ENCODE assay signal across 21 cellular contexts in genomic region chr15:48408337-48408736, GRCh38.
DNase-seq lines count a peak whose midpoint lies in the region; ATAC-seq, FAIRE-seq and TF ChIP-seq lines count a peak whose summit lies in the region.
"Had no signal": no experiment of that assay in that cellular context is flagged by ENCODE, and none has a peak within 500 bp of the region (broad histone marks: within the 10 kb centered on the region; RNA-seq: fewer than 3 reads in every experiment).

No MANE protein-coding gene starts in this region.

- peak; percentile 82 for DNase-seq in AG10803 (ENCODE audit: low read depth)
- peak; percentile 80 for DNase-seq in fibroblast of gingiva (ENCODE audit: low read depth)
- no peak for DNase-seq in gastrocnemius medialis
- DNase-seq in body of pancreas, result no peak
- no peak for DNase-seq in small intestine
- DNase-seq in HCEC 1CT, result no peak
- no peak for DNase-seq in stimulated activated CD4-positive, alpha-beta T cell treated with anti-CD3 and anti-CD28 coated beads, Interleukin-12 subunit alpha, Interleukin-12 subunit beta, amount 100 ng/mL, for 4 hours
- DNase-seq: BE2C, DMS 273 treated with DMSO at 0.1 percent for 48 hours, DMS79 treated with DMSO at 0.1 percent for 48 hours, Karpas-422, NCI-H1694 treated with DMSO at 0.1 percent for 48 hours, NCI-H2081 treated with DMSO at 0.1 percent for 48 hours, NCI-H2171 treated with DMSO at 0.1 percent for 48 hours, NCI-H524 treated with DMSO at 0.1 percent for 48 hours, NCI-H82, OCI-M1 had no signal

- ATAC-seq in gastrocnemius medialis (peak; percentile 55 to 57), body of pancreas (no peak)
- ATAC-seq: Right ventricle myocardium inferior had no signal

- H3K27ac ChIP-seq in KMS-11 (0 out of 2 replicates have a peak overlapping the region, but pooled peaks have one; percentile 7), gastrocnemius medialis (peak overlapping the region in 3 of 4 donors; percentile 6 to 18 (median 12)), body of pancreas (no peak overlapping the region), small intestine (ENCODE audit: low read depth in 1 of 2, low read length in 1 of 2) (no peak overlapping the region)

- no peak overlapping the region for H3K4me3 ChIP-seq in AG10803 (ENCODE audit: low read length)
- H3K4me3 ChIP-seq in KMS-11 (IDR thresholded peaks at IDR 0.05; ENCODE audit: insufficient read depth, low read depth, low read length), result no peak overlapping the region
- no peak overlapping the region for H3K4me3 ChIP-seq in gastrocnemius medialis
- H3K4me3 ChIP-seq in body of pancreas, result no peak overlapping the region
- H3K4me3 ChIP-seq in small intestine (ENCODE audit: low read depth in 1 of 2, low read length in 2 of 2), result no peak overlapping the region

- H3K27me3 ChIP-seq in KMS-11 (ENCODE audit: insufficient read depth, low read depth) (no peaks in the 10 kb centered on the region), gastrocnemius medialis (no peaks in the 10 kb centered on the region), body of pancreas (no peaks in the 10 kb centered on the region), small intestine (ENCODE audit: control insufficient read depth in 2 of 2, insufficient read depth in 2 of 2, low read length in 2 of 2) (no peaks in the 10 kb centered on the region)
- H3K27me3 ChIP-seq: BE2C had no signal

- in situ Hi-C loops in gastrocnemius medialis (cut with MboI; ENCODE audit: low sequenced_read_pairs in 4 of 4), result no loop called here

- no peak overlapping the region for H3K9ac ChIP-seq in KMS-11

- no peaks in the 10 kb centered on the region for H3K79me2 ChIP-seq in KMS-11 (ENCODE audit: insufficient read depth, low read depth)

- peak overlapping the region; percentile 23; the same call in 1 of the 2 replicates for H3K4me2 ChIP-seq in KMS-11

- no peaks in the 10 kb centered on the region for H4K20me1 ChIP-seq in KMS-11 (ENCODE audit: insufficient read depth)

- no peak for TF ChIP-seq CTCF in AG10803 (conservative IDR thresholded peaks at IDR 0.05; ENCODE audit: low read length)
- no peak for TF ChIP-seq CTCF in KMS-11 (conservative IDR thresholded peaks at IDR 0.05; ENCODE audit: low read depth, low read length)
- TF ChIP-seq CTCF in gastrocnemius medialis (IDR thresholded peaks at IDR 0.05 in 4 of 5, conservative IDR thresholded peaks at IDR 0.05 in 1 of 5), result no peak
- no peak for TF ChIP-seq CTCF in body of pancreas (IDR thresholded peaks at IDR 0.05)

- FAIRE-seq in small intestine (lab: Jason Lieb, UNC), result no peak
- FAIRE-seq: A204.1, H54 had no signal

- H3K4me1 ChIP-seq in KMS-11 (ENCODE audit: low read depth, poor library complexity, severe bottlenecking), result peaks cover 16% of the 10 kb centered on the region
- H3K4me1 ChIP-seq in gastrocnemius medialis, result peaks cover 0 to 7% of the 10 kb centered on the region in 2 donors
- H3K4me1 ChIP-seq in body of pancreas, result no peaks in the 10 kb centered on the region
- H3K4me1 ChIP-seq in small intestine (ENCODE audit: control insufficient read depth in 2 of 2, insufficient read depth in 1 of 2, low read depth in 1 of 2, low read length in 1 of 2), result no peaks in the 10 kb centered on the region
- H3K4me1 ChIP-seq: BE2C had no signal

- intact Hi-C loops in gastrocnemius medialis (cut with DNase I; ENCODE audit: low total_unique reads) (no loop called here), body of pancreas (cut with DNase I) (no loop called here)

- no peak for TF ChIP-seq POLR2A in gastrocnemius medialis (IDR thresholded peaks at IDR 0.05)
- no peak for TF ChIP-seq POLR2A in body of pancreas (IDR thresholded peaks at IDR 0.05)

- H2AFZ ChIP-seq in KMS-11 (ENCODE audit: low read depth), result no peak overlapping the region

- H3K36me3 ChIP-seq in KMS-11 (ENCODE audit: insufficient read depth), result no peaks in the 10 kb centered on the region
- H3K36me3 ChIP-seq in gastrocnemius medialis, result no peaks in the 10 kb centered on the region
- H3K36me3 ChIP-seq in body of pancreas (replicated peaks in 1 of 2; ENCODE audit: insufficient read depth in 1 of 2, low read depth in 2 of 2), result no peaks in the 10 kb centered on the region
- no peaks in the 10 kb centered on the region for H3K36me3 ChIP-seq in small intestine (ENCODE audit: control insufficient read depth in 2 of 2, insufficient read depth in 2 of 2, low read length in 2 of 2)
- H3K36me3 ChIP-seq: BE2C had no signal

- no peaks in the 10 kb centered on the region for H3K9me3 ChIP-seq in gastrocnemius medialis
- H3K9me3 ChIP-seq in body of pancreas, result no peaks in the 10 kb centered on the region
- H3K9me3 ChIP-seq in small intestine (ENCODE audit: control insufficient read depth, low read depth), result no peaks in the 10 kb centered on the region
- H3K9me3 ChIP-seq: BE2C had no signal

Comparison
In these comparisons a context has a peak if more than half of its experiments do, and no peak if none do; other contexts are left out.
1. DNase-seq: peak in AG10803 (single experiment) and fibroblast of gingiva (single experiment); none in gastrocnemius medialis (0 of 2), body of pancreas (0 of 4), small intestine (single experiment), HCEC 1CT (single experiment) and stimulated activated CD4-positive, alpha-beta T cell treated with anti-CD3 and anti-CD28 coated beads, Interleukin-12 subunit alpha, Interleukin-12 subunit beta, amount 100 ng/mL, for 4 hours (single experiment).
2. H3K27ac ChIP-seq: peak in KMS-11 (single experiment) and gastrocnemius medialis (3 of 4); none in body of pancreas (0 of 4) and small intestine (0 of 2).